1 cellular context compared by ENCODE assay signal in genomic region chr4:137660211-137660610, GRCh38.
TF ChIP-seq lines count a peak whose summit lies in the region.

No MANE protein-coding gene starts in this region.

TF ChIP-seq in GM23338, 12 proteins besides CTCF, POLR2A, EP300 and RAD21 (continued from another document):
- TF ChIP-seq ZNF462 (CRISPR knock-in tag; IDR thresholded peaks at IDR 0.05) (no peak), NANOG (IDR thresholded peaks at IDR 0.05; ENCODE audit: borderline replicate concordance) (no peak), EZH2phosphoT487 (IDR thresholded peaks at IDR 0.05; ENCODE audit: unreplicated experiment) (no peak), ETS1 (IDR thresholded peaks at IDR 0.05) (no peak), JUNB (IDR thresholded peaks at IDR 0.05; ENCODE audit: unreplicated experiment) (no peak), REST (IDR thresholded peaks at IDR 0.05; ENCODE audit: unreplicated experiment) (no peak), ZNF331 (CRISPR knock-in tag; IDR thresholded peaks at IDR 0.05; ENCODE audit: low read depth) (no peak), CREB1 (CRISPR knock-in tag; IDR thresholded peaks at IDR 0.05; ENCODE audit: low read depth) (no peak), ZNF114 (CRISPR knock-in tag; IDR thresholded peaks at IDR 0.05) (no peak), STAT1 (IDR thresholded peaks at IDR 0.05; ENCODE audit: unreplicated experiment) (no peak), EZH2 (IDR thresholded peaks at IDR 0.05; ENCODE audit: low read depth, unreplicated experiment) (no peak)
